Comparison of ENCODE assay signal across 23 cellular contexts in genomic region chr20:48930035-48930434, GRCh38. TPM values are rescaled to one million over a fixed set of nuclear protein-coding genes. Genes with fewer than 3 reads are reported as not detected.
A peak's percentile ranks its signal among the peaks of the same experiment; 100 is the strongest.
DNase-seq lines count a peak whose midpoint lies in the region; ATAC-seq and TF ChIP-seq lines count a peak whose summit lies in the region.
"Had no signal": no experiment of that assay in that cellular context is flagged by ENCODE, and none has a peak within 500 bp of the region (broad histone marks: within the 10 kb centered on the region; RNA-seq: fewer than 3 reads in every experiment).

No MANE protein-coding gene starts in this region.

- CTCF ChIA-PET in GM10248 (lab: Yijun Ruan, JAX): no interaction called here

- no peak for ATAC-seq in thoracic aorta (ENCODE audit: insufficient number of reproducible peaks, low FRiP score, low read depth)
- ATAC-seq: activated CD8-positive, alpha-beta memory T cell treated with anti-CD3 and anti-CD28 coated beads, Interleukin-2, amount 10 ng/mL, durations not matched to agents 7 days and 5 days had no signal

- POLR2A ChIA-PET in GM10248 (lab: Yijun Ruan, JAX): no interaction called here

- H3K4me3 ChIP-seq in dorsolateral prefrontal cortex: no peak overlapping the region
- H3K4me3 ChIP-seq in thoracic aorta: no peak overlapping the region
- H3K4me3 ChIP-seq: colonic mucosa, lung, PC-9 had no signal

- DNase-seq in amniotic epithelial cell (ENCODE audit: low read depth) (peak; percentile 57), dorsolateral prefrontal cortex (no peak), lung microvascular endothelial cell (ENCODE audit: low read depth in 2 of 2) (peak; percentile 85 to 87), thoracic aorta (ENCODE audit: low spot score) (no peak), NCI-H510A (lab: John Stamatoyannopoulos, UW) (no peak), GM10248 (ENCODE audit: extremely low spot score) (no peak), NCI-H1417 treated with DMSO at 0.1 percent for 48 hours (lab: John Stamatoyannopoulos, UW) (no peak)
- DNase-seq: activated CD4-positive, alpha-beta T cell treated with anti-CD3 and anti-CD28 coated beads for 48 hours; activated CD8-positive, alpha-beta memory T cell treated with anti-CD3 and anti-CD28 coated beads, Interleukin-2, amount 10 ng/mL, durations not matched to agents 7 days and 5 days; activated naive CD8-positive, alpha-beta T cell treated with anti-CD3 and anti-CD28 coated beads, Interleukin-2, amount 10 ng/mL, durations not matched to agents 7 days and 5 days; CD4-positive, CD25-positive, alpha-beta regulatory T cell; colonic mucosa; foreskin fibroblast; GOT3; hippocampal formation; NCI-H1048; NCI-H2029; NCI-H345; PC-9; retina; SIG-M5; substantia nigra had no signal

- no peaks in the 10 kb centered on the region for H3K9me3 ChIP-seq in thoracic aorta
- H3K9me3 ChIP-seq: colonic mucosa had no signal

- H3K36me3 ChIP-seq in thoracic aorta: no peaks in the 10 kb centered on the region
- H3K36me3 ChIP-seq: colonic mucosa had no signal

- peak overlapping the region in 56 of 59 donors; percentile 13 to 90 (median 77) for H3K27ac ChIP-seq in dorsolateral prefrontal cortex
- peak overlapping the region; percentile 76 to 79 for H3K27ac ChIP-seq in thoracic aorta
- H3K27ac ChIP-seq: PC-9 had no signal

- H3K27me3 ChIP-seq in dorsolateral prefrontal cortex (no peaks in the 10 kb centered on the region), thoracic aorta (replicated peaks; ENCODE audit: insufficient read depth) (no peaks in the 10 kb centered on the region)
- H3K27me3 ChIP-seq: colonic mucosa had no signal

- TF ChIP-seq CTCF in dorsolateral prefrontal cortex (IDR thresholded peaks at IDR 0.05 in 54 of 56, conservative IDR thresholded peaks at IDR 0.05 in 2 of 56; ENCODE audit: low read depth in 1 of 56, partially characterized antibody in 56 of 56) (no peak), thoracic aorta (IDR thresholded peaks at IDR 0.05) (no peak), GM10248 (IDR thresholded peaks at IDR 0.05; ENCODE audit: control extremely low read depth, extremely low read depth, low read depth, missing control alignments) (no peak)

- peaks cover 29 to 60% of the 10 kb centered on the region in 2 donors for H3K4me1 ChIP-seq in thoracic aorta (ENCODE audit: control insufficient read depth in 1 of 2, low read depth in 2 of 2)

- intact Hi-C loops in dorsolateral prefrontal cortex (cut with DNase I): no loop called here

RNA-seq across cellular contexts. Expression of gene ARFGEF2, which starts 8.5 kb away (rescaled TPM):
- total RNA-seq in dorsolateral prefrontal cortex (10 to 100 TPM; 28.4 to 72.0 (median 52.6) TPM), lung microvascular endothelial cell (36.0 and 51.6 TPM in 2 replicates), thoracic aorta (10 to 100 TPM; 25.9 to 37.2 TPM)

Comparison
In these comparisons a context has a peak if more than half of its experiments do, and no peak if none do; other contexts are left out.
1. DNase-seq: peak in amniotic epithelial cell (single experiment) and lung microvascular endothelial cell (2 of 2); none in dorsolateral prefrontal cortex (0 of 10), thoracic aorta (single experiment), NCI-H510A (single experiment), GM10248 (single experiment) and NCI-H1417 treated with DMSO at 0.1 percent for 48 hours (single experiment).